28 cellular contexts compared by ENCODE assay signal in the genomic region with DNA sequence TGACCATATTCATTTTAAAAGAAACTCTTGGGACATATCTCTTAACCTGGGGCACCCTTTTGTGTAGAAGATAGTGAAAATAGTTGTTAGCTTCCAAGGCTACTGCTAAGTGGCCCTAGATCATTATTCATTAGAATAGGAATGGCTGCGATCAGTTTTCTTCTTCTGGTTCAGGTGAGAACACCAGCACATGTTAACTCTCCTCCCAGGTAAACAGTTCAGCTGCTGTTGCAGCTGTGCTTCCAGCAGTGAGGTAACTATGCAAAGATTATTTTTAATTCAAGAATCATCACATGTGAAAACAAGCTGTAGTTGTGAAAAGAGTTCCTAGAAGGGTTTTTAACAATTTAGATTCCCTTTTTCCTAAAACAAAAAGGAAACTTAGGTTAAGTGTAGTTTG. TPM values are rescaled to one million over a fixed set of nuclear protein-coding genes. Genes with fewer than 3 reads are reported as not detected.
A peak's percentile ranks its signal among the peaks of the same experiment; 100 is the strongest.
DNase-seq lines count a peak whose midpoint lies in the region; ATAC-seq, FAIRE-seq and TF ChIP-seq lines count a peak whose summit lies in the region.
"Had no signal": no experiment of that assay in that cellular context is flagged by ENCODE, and none has a peak within 500 bp of the region (broad histone marks: within the 10 kb centered on the region; RNA-seq: fewer than 3 reads in every experiment).

No MANE protein-coding gene starts in this region.

- H4K20me1 ChIP-seq in GM23338 (replicated peaks; ENCODE audit: insufficient read depth), result no peaks in the 10 kb centered on the region
- H4K20me1 ChIP-seq: BLaER1 treated with 17β-estradiol and CSF1 and Interleukin-3, amounts not matched to agents 10 nM and 100 nM had no signal

- no peaks in the 10 kb centered on the region for H3K36me3 Mint-ChIP-seq in GM23338 (ENCODE audit: low read depth)

- no peaks in the 10 kb centered on the region for H3K36me3 ChIP-seq in GM23338 (ENCODE audit: insufficient read depth)
- H3K36me3 ChIP-seq: BLaER1 treated with 17β-estradiol and CSF1 and Interleukin-3, amounts not matched to agents 10 nM and 100 nM; SJSA1 had no signal

- no peak for TF ChIP-seq CTCF in 22Rv1 (IDR thresholded peaks at IDR 0.05)
- no peak for TF ChIP-seq CTCF in GM23338 (conservative IDR thresholded peaks at IDR 0.05; ENCODE audit: low read depth in 2 of 2)

- H3K4me3 ChIP-seq in GM23338, result no peak overlapping the region
- H3K4me3 ChIP-seq: A549; BLaER1 treated with 17β-estradiol and CSF1 and Interleukin-3, amounts not matched to agents 10 nM and 100 nM; GM12878; PC-9; SJSA1 had no signal

- no peak for DNase-seq in GM23338 (ENCODE audit: low spot score)
- DNase-seq in NCI-H748 (lab: John Stamatoyannopoulos, UW; ENCODE audit: unreplicated experiment), result peak; percentile 84
- DNase-seq in left lobe of liver (ENCODE audit: low spot score), result no peak
- DNase-seq: AML-193; CD4-positive, alpha-beta T cell; DMS79; EL; GDM1; HCEC 1CT; KBM-7; MV-4-11; NCI-H1105; NCI-H187; NCI-H2107; NCI-H446; NCI-H526 treated with DMSO at 0.1 percent for 48 hours; PC-9 had no signal

- H3K4me2 ChIP-seq in GM23338, result no peak overlapping the region
- H3K4me2 ChIP-seq: A549; BLaER1 treated with 17β-estradiol and CSF1 and Interleukin-3, amounts not matched to agents 10 nM and 100 nM; PC-9 had no signal

- no peaks in the 10 kb centered on the region for H3K27me3 Mint-ChIP-seq in GM23338 (ENCODE audit: insufficient read depth, low read depth, poor library complexity)

- peak; percentile 81 for FAIRE-seq in islet of Langerhans (lab: Jason Lieb, UNC)
- FAIRE-seq: A549, GM12878, H1 had no signal

- H3K9me2 ChIP-seq in GM23338 (ENCODE audit: insufficient read depth), result no peaks in the 10 kb centered on the region

- peaks cover 19% of the 10 kb centered on the region for H3K4me1 Mint-ChIP-seq in GM23338

- no peaks in the 10 kb centered on the region for H3K27me3 ChIP-seq in GM23338 (ENCODE audit: insufficient read depth)
- H3K27me3 ChIP-seq: BLaER1 treated with 17β-estradiol and CSF1 and Interleukin-3, amounts not matched to agents 10 nM and 100 nM; SJSA1 had no signal

- peaks cover 6% of the 10 kb centered on the region; the same call in 1 of the 2 replicates for H3K4me1 ChIP-seq in GM23338 (ENCODE audit: insufficient read depth)
- H3K4me1 ChIP-seq: A549; BLaER1 treated with 17β-estradiol and CSF1 and Interleukin-3, amounts not matched to agents 10 nM and 100 nM; SJSA1 had no signal

- no peaks in the 10 kb centered on the region for H3K79me2 ChIP-seq in GM23338 (replicated peaks; ENCODE audit: insufficient read depth)

- ATAC-seq in GM23338, result no peak
- ATAC-seq in GM21619 (IDR thresholded peaks at IDR 0.05; ENCODE audit: unreplicated experiment), result no peak
- ATAC-seq in left lobe of liver, result no peak
- ATAC-seq in HG03378 (IDR thresholded peaks at IDR 0.05; ENCODE audit: unreplicated experiment), result no peak
- ATAC-seq: A549, GM12878, Right ventricle myocardium inferior had no signal

- no peak overlapping the region for H3K27ac Mint-ChIP-seq in GM23338
- H3K27ac Mint-ChIP-seq: CD4-positive, alpha-beta T cell had no signal

- no peaks in the 10 kb centered on the region for H3F3A ChIP-seq in GM23338 (replicated peaks; ENCODE audit: low read depth)

- H2AFZ ChIP-seq in GM23338, result peak overlapping the region; percentile 20; the same call in 1 of the 2 replicates
- H2AFZ ChIP-seq: PC-9 had no signal

- no peak overlapping the region for H3K4me3 Mint-ChIP-seq in GM23338
- H3K4me3 Mint-ChIP-seq: CD4-positive, alpha-beta T cell had no signal

- H3K27ac ChIP-seq in 22Rv1 (peak overlapping the region; percentile 85), GM23338 (ENCODE audit: low read depth) (no peak overlapping the region)
- H3K27ac ChIP-seq: A549; BLaER1 treated with 17β-estradiol and CSF1 and Interleukin-3, amounts not matched to agents 10 nM and 100 nM; PC-9; SJSA1 had no signal

- no peaks in the 10 kb centered on the region for H3K9me3 Mint-ChIP-seq in GM23338
- H3K9me3 Mint-ChIP-seq: CD4-positive, alpha-beta T cell had no signal

TF ChIP-seq in GM23338, 12 proteins besides CTCF, POLR2A, EP300 and RAD21 (continues in another document):
- TF ChIP-seq NANOG (IDR thresholded peaks at IDR 0.05; ENCODE audit: borderline replicate concordance) (no peak), STAT1 (IDR thresholded peaks at IDR 0.05; ENCODE audit: unreplicated experiment) (no peak), CREB1 (CRISPR knock-in tag; IDR thresholded peaks at IDR 0.05; ENCODE audit: low read depth) (no peak)
- TF ChIP-seq, protein P1, sequence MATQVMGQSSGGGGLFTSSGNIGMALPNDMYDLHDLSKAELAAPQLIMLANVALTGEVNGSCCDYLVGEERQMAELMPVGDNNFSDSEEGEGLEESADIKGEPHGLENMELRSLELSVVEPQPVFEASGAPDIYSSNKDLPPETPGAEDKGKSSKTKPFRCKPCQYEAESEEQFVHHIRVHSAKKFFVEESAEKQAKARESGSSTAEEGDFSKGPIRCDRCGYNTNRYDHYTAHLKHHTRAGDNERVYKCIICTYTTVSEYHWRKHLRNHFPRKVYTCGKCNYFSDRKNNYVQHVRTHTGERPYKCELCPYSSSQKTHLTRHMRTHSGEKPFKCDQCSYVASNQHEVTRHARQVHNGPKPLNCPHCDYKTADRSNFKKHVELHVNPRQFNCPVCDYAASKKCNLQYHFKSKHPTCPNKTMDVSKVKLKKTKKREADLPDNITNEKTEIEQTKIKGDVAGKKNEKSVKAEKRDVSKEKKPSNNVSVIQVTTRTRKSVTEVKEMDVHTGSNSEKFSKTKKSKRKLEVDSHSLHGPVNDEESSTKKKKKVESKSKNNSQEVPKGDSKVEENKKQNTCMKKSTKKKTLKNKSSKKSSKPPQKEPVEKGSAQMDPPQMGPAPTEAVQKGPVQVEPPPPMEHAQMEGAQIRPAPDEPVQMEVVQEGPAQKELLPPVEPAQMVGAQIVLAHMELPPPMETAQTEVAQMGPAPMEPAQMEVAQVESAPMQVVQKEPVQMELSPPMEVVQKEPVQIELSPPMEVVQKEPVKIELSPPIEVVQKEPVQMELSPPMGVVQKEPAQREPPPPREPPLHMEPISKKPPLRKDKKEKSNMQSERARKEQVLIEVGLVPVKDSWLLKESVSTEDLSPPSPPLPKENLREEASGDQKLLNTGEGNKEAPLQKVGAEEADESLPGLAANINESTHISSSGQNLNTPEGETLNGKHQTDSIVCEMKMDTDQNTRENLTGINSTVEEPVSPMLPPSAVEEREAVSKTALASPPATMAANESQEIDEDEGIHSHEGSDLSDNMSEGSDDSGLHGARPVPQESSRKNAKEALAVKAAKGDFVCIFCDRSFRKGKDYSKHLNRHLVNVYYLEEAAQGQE (IDR thresholded peaks at IDR 0.05; ENCODE audit: unreplicated experiment), result no peak

RNA-seq across cellular contexts. Expression of gene ZPLD1, which starts 43.3 kb away (rescaled TPM):
- not detected in 2 replicates for total RNA-seq in GM23338 (2014; rRNA removed; shearing (Covaris generic))
- polyA plus RNA-seq in GM23338 (2016; fragmentation: Nextera tagmentation; extraction: Ambion mirVana), result not detected in 2 replicates
- not detected for total RNA-seq in left lobe of liver
- total RNA-seq: CD4-positive, alpha-beta T cell; GM12878; H1; PC-9; Right ventricle myocardium inferior; RPMI7951; SJSA1 had no signal
- polyA plus RNA-seq: GM12878, H1 had no signal
